Comparison of ENCODE assay signal across 8 cellular contexts in the genomic region with DNA sequence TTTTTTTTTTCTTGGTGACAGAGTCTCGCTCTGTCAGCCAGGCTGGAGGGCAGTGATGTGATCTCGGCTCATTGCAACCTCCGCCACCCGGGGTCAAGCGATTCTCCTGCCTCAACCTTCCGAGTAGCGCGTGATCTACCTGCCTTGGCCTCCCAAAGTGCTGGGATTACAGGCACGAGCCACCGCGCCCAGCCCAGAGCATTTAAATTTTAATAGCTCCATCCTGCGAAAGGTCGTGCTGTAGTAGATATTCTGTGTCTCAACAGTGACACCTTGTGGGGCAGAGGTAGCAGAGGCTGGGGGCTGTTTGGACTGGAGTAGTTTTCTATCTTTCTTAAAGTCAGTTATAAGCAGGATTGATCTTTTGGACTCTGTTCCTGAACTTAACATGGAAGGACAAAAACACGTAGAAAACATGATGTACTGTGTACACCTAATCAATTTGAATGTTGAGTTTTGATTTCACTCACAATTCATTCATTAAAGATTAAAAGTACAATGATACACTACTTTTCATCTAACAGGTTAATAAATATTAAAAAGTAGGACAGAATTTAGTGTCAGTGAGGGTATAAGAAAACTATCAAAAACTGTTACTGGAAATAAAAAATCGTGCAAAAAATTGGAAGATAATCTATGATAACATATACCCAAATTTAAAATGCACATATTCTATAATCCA. TPM values are rescaled to one million over a fixed set of nuclear protein-coding genes. Genes with fewer than 3 reads are reported as not detected.
A peak's percentile ranks its signal among the peaks of the same experiment; 100 is the strongest.
DNase-seq lines count a peak whose midpoint lies in the region; ATAC-seq, FAIRE-seq and TF ChIP-seq lines count a peak whose summit lies in the region.

No MANE protein-coding gene starts in this region.

- peaks cover 4% of the 10 kb centered on the region for H3K27me3 Mint-ChIP-seq in activated naive CD8-positive, alpha-beta T cell treated with anti-CD3 and anti-CD28 coated beads, Interleukin-2, amount 50 U/mL, for 24 hours

- H3K4me1 Mint-ChIP-seq in activated naive CD8-positive, alpha-beta T cell treated with anti-CD3 and anti-CD28 coated beads, Interleukin-2, amount 50 U/mL, for 24 hours, result peaks cover 2% of the 10 kb centered on the region

- H3K9me3 Mint-ChIP-seq in activated naive CD8-positive, alpha-beta T cell treated with anti-CD3 and anti-CD28 coated beads, Interleukin-2, amount 50 U/mL, for 24 hours, result no peaks in the 10 kb centered on the region

- H3K4me3 Mint-ChIP-seq in activated naive CD8-positive, alpha-beta T cell treated with anti-CD3 and anti-CD28 coated beads, Interleukin-2, amount 50 U/mL, for 24 hours, result no peak overlapping the region

- intact Hi-C loops in left cardiac atrium (cut with DNase I), result loop anchor here (1.0 to 5.0 kb wide), 3 partner anchors 70 to 151 kb away; a partner anchor contains a TSS
- intact Hi-C loops in posterior vena cava (cut with DNase I), result loop anchor here (5.0 to 10.0 kb wide), 2 partner anchors 73 to 150 kb away; a partner anchor contains a TSS

- TF ChIP-seq POLR2A in H54 (IDR thresholded peaks at IDR 0.05; ENCODE audit: low read depth, low read length), result no peak

- peak; percentile 48 for FAIRE-seq in H54 (lab: Jason Lieb, UNC)

- no peak overlapping the region for H3K27ac Mint-ChIP-seq in activated naive CD8-positive, alpha-beta T cell treated with anti-CD3 and anti-CD28 coated beads, Interleukin-2, amount 50 U/mL, for 24 hours

- no peaks in the 10 kb centered on the region for H3K36me3 Mint-ChIP-seq in activated naive CD8-positive, alpha-beta T cell treated with anti-CD3 and anti-CD28 coated beads, Interleukin-2, amount 50 U/mL, for 24 hours (ENCODE audit: low read depth)

- peak; percentile 76 for DNase-seq in GM03348 (ENCODE audit: low spot score)
- DNase-seq in H54 (ENCODE audit: insufficient read length, low spot score), result peak; percentile 24
- DNase-seq in LoVo (ENCODE audit: low spot score), result peak; percentile 62
- DNase-seq in SKM-1 treated with dmso at 0.1 percent for 144 hours (lab: John Stamatoyannopoulos, UW; ENCODE audit: unreplicated experiment), result peak; percentile 60
- DNase-seq in activated naive CD8-positive, alpha-beta T cell treated with anti-CD3 and anti-CD28 coated beads, Interleukin-2, amount 50 U/mL, for 24 hours, result peak; percentile 40
- DNase-seq in left cardiac atrium, result peak; percentile 41
- DNase-seq in posterior vena cava (ENCODE audit: low spot score), result peak; percentile 78
- no peak for DNase-seq in NCI-H226

- peak; percentile 87 for ATAC-seq in activated naive CD8-positive, alpha-beta T cell treated with anti-CD3 and anti-CD28 coated beads, Interleukin-2, amount 50 U/mL, for 24 hours
- ATAC-seq in left cardiac atrium, result peak; percentile 89 to 93

RNA-seq across cellular contexts. Expression of a gene that starts 11.0 kb away (rescaled TPM):
- total RNA-seq in left cardiac atrium (100 to 1,000 TPM; 138 to 147 TPM), posterior vena cava (100 to 1,000 TPM; 165 to 222 TPM)
